In genomic region chr9:33932078-33932807, GRCh38 we compare ENCODE assay signal across 16 cellular contexts.
A peak's percentile ranks its signal among the peaks of the same experiment; 100 is the strongest.
DNase-seq lines count a peak whose midpoint lies in the region; ATAC-seq, FAIRE-seq and TF ChIP-seq lines count a peak whose summit lies in the region.
"Had no signal": no experiment of that assay in that cellular context is flagged by ENCODE, and none has a peak within 500 bp of the region (broad histone marks: within the 10 kb centered on the region; RNA-seq: fewer than 3 reads in every experiment).

No MANE protein-coding gene starts in this region.

- no peak for FAIRE-seq in small intestine (lab: Jason Lieb, UNC)
- FAIRE-seq: A549 had no signal

- no peaks in the 10 kb centered on the region for H3K9me3 ChIP-seq in adrenal gland (replicated peaks in 1 of 3)
- no peaks in the 10 kb centered on the region for H3K9me3 ChIP-seq in small intestine (ENCODE audit: control insufficient read depth, low read depth)
- H3K9me3 ChIP-seq: A549, Caco-2, HAP-1 had no signal

- peak in 1 of 2 donors; percentile 46 for TF ChIP-seq POLR2A in adrenal gland (IDR thresholded peaks at IDR 0.05)

- H3K36me3 ChIP-seq in adrenal gland (replicated peaks in 1 of 2) (peaks cover 0 to 63% of the 10 kb centered on the region in 2 donors), small intestine (ENCODE audit: control insufficient read depth in 2 of 2, insufficient read depth in 2 of 2, low read length in 2 of 2) (peaks cover 5 to 23% of the 10 kb centered on the region in 2 donors)

- H3K9me3 Mint-ChIP-seq in activated naive CD8-positive, alpha-beta T cell treated with anti-CD3 and anti-CD28 coated beads, Interleukin-2, amount 50 U/mL, for 24 hours, result no peaks in the 10 kb centered on the region
- H3K9me3 Mint-ChIP-seq in activated naive CD8-positive, alpha-beta T cell treated with anti-CD3 and anti-CD28 coated beads for 36 hours, result no peaks in the 10 kb centered on the region

- H3K4me3 ChIP-seq in adrenal gland, result no peak overlapping the region
- H3K4me3 ChIP-seq in small intestine (ENCODE audit: low read depth in 1 of 2, low read length in 2 of 2), result no peak overlapping the region
- H3K4me3 ChIP-seq: A549, HAP-1 had no signal

- H3K36me3 Mint-ChIP-seq in activated naive CD8-positive, alpha-beta T cell treated with anti-CD3 and anti-CD28 coated beads, Interleukin-2, amount 50 U/mL, for 24 hours (ENCODE audit: low read depth), result peaks cover 53% of the 10 kb centered on the region
- H3K36me3 Mint-ChIP-seq in activated naive CD8-positive, alpha-beta T cell treated with anti-CD3 and anti-CD28 coated beads for 36 hours, result peaks cover 15% of the 10 kb centered on the region

- H3K27me3 Mint-ChIP-seq in activated naive CD8-positive, alpha-beta T cell treated with anti-CD3 and anti-CD28 coated beads, Interleukin-2, amount 50 U/mL, for 24 hours, result no peaks in the 10 kb centered on the region
- no peaks in the 10 kb centered on the region for H3K27me3 Mint-ChIP-seq in activated naive CD8-positive, alpha-beta T cell treated with anti-CD3 and anti-CD28 coated beads for 36 hours

- intact Hi-C loops in adrenal gland (cut with DNase I), result no loop called here

- no peak for ATAC-seq in activated naive CD8-positive, alpha-beta T cell treated with anti-CD3 and anti-CD28 coated beads, Interleukin-2, amount 50 U/mL, for 24 hours
- ATAC-seq: PC-3 had no signal

- DNase-seq in activated naive CD8-positive, alpha-beta T cell treated with anti-CD3 and anti-CD28 coated beads, Interleukin-2, amount 50 U/mL, for 24 hours, result no peak
- no peak for DNase-seq in activated naive CD8-positive, alpha-beta T cell treated with anti-CD3 and anti-CD28 coated beads for 36 hours
- DNase-seq in adrenal gland (peak; percentile 54 to 86 (median 80)), mesenteric fat pad (ENCODE audit: low spot score) (peak; percentile 77), small intestine (peak; percentile 49), iPS-NIHi11 (ENCODE audit: low spot score) (no peak), NCI-H82 treated with DMSO at 0.1 percent for 48 hours (lab: John Stamatoyannopoulos, UW; ENCODE audit: unreplicated experiment) (no peak), NCI-H128 (lab: John Stamatoyannopoulos, UW; ENCODE audit: unreplicated experiment) (no peak)
- DNase-seq: Caco-2, DMS53, NCI-H345, NCI-H69, PC-3 had no signal

- peak overlapping the region; percentile 38 for H3K27ac Mint-ChIP-seq in activated naive CD8-positive, alpha-beta T cell treated with anti-CD3 and anti-CD28 coated beads, Interleukin-2, amount 50 U/mL, for 24 hours
- no peak overlapping the region for H3K27ac Mint-ChIP-seq in activated naive CD8-positive, alpha-beta T cell treated with anti-CD3 and anti-CD28 coated beads for 36 hours

- H3K27me3 ChIP-seq in adrenal gland (no peaks in the 10 kb centered on the region), small intestine (ENCODE audit: control insufficient read depth in 2 of 2, insufficient read depth in 2 of 2, low read length in 2 of 2) (no peaks in the 10 kb centered on the region)

- H3K27ac ChIP-seq in adrenal gland, result peak overlapping the region in 2 of 5 donors; percentile 19 to 63
- no peak overlapping the region for H3K27ac ChIP-seq in small intestine (ENCODE audit: low read depth in 1 of 2, low read length in 1 of 2)
- H3K27ac ChIP-seq: A549, C4-2B had no signal

- no peak for TF ChIP-seq CTCF in adrenal gland (IDR thresholded peaks at IDR 0.05)

- H3K4me1 ChIP-seq in adrenal gland (replicated peaks in 1 of 2) (peaks cover 11 to 14% of the 10 kb centered on the region in 2 donors), small intestine (ENCODE audit: control insufficient read depth in 2 of 2, insufficient read depth in 1 of 2, low read depth in 1 of 2, low read length in 1 of 2) (no peaks in the 10 kb centered on the region)
- H3K4me1 ChIP-seq: HAP-1 had no signal

- 73 to 81% (median 76%) methylated on average over 20 of the region's 20 CpGs for WGBS in adrenal gland, 4 donors
- WGBS in small intestine, 3 donors, result 80 to 88% (median 86%) methylated on average over 20 of the region's 20 CpGs

- H3K4me1 Mint-ChIP-seq in activated naive CD8-positive, alpha-beta T cell treated with anti-CD3 and anti-CD28 coated beads, Interleukin-2, amount 50 U/mL, for 24 hours, result no peaks in the 10 kb centered on the region
- H3K4me1 Mint-ChIP-seq in activated naive CD8-positive, alpha-beta T cell treated with anti-CD3 and anti-CD28 coated beads for 36 hours, result no peaks in the 10 kb centered on the region

- H3K4me3 Mint-ChIP-seq in activated naive CD8-positive, alpha-beta T cell treated with anti-CD3 and anti-CD28 coated beads, Interleukin-2, amount 50 U/mL, for 24 hours, result no peak overlapping the region
- H3K4me3 Mint-ChIP-seq in activated naive CD8-positive, alpha-beta T cell treated with anti-CD3 and anti-CD28 coated beads for 36 hours, result no peak overlapping the region

Comparison
In these comparisons a context has a peak if more than half of its experiments do, and no peak if none do; other contexts are left out.
1. DNase-seq: peak in adrenal gland (7 of 7), mesenteric fat pad (single experiment) and small intestine (single experiment); none in activated naive CD8-positive, alpha-beta T cell treated with anti-CD3 and anti-CD28 coated beads, Interleukin-2, amount 50 U/mL, for 24 hours (single experiment), activated naive CD8-positive, alpha-beta T cell treated with anti-CD3 and anti-CD28 coated beads for 36 hours (single experiment), iPS-NIHi11 (single experiment), NCI-H82 treated with DMSO at 0.1 percent for 48 hours (single experiment) and NCI-H128 (single experiment).